ENCODE assay signal across 13 cellular contexts in the genomic region with DNA sequence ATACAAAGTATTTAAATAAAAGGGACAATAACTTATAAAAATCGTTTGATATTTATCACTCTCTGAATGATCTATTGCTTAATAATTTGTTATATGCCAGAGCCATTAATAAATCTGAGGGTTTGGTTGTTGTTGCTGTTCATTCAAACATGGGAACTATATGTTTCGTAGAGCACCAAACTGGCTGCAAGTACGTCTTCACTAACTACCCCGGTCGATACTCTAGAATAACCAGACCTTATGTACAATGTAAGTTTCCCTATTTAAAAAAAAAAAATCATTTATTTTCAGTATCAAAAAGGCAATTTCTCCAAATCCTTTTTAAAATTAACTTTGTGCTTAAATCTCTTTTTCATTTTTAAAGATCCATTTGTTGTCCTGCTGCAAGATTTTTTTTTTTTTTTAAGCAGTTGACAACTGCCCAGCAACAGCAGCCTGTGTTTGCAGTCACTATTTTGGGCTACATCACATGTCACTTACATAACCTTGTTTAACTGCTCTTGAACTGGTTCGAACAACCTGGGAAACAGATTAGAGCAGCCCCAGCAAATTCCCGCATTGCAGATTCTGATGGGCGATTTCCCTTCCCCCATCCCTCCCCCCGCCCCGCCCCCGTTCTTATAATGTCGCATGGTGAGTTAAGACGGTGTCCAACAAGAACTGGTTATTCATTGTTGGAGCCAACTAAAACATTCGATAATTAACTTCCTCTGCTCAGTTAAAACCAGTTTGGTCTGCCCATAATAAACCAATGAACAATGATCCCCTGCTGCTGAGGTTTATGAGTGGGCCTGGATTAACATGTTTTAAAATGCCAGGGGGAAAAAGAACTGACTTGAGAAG.
A peak's percentile ranks its signal among the peaks of the same experiment; 100 is the strongest.
DNase-seq lines count a peak whose midpoint lies in the region; ATAC-seq, FAIRE-seq and TF ChIP-seq lines count a peak whose summit lies in the region.
"Had no signal": no experiment of that assay in that cellular context is flagged by ENCODE, and none has a peak within 500 bp of the region (broad histone marks: within the 10 kb centered on the region; RNA-seq: fewer than 3 reads in every experiment).

No MANE protein-coding gene starts in this region.

- peak; percentile 69 for FAIRE-seq in pancreas (lab: Jason Lieb, UNC)
- FAIRE-seq: astrocyte had no signal

- TF ChIP-seq CTCF in pancreas (IDR thresholded peaks at IDR 0.05), result no peak

- 29% methylated on average over 14 of the region's 14 CpGs for WGBS in right cardiac atrium
- 8 to 9% methylated on average over 14 of the region's 14 CpGs for WGBS in pancreas, 2 donors

- peaks cover 1% of the 10 kb centered on the region for H3K4me1 ChIP-seq in right cardiac atrium (ENCODE audit: control insufficient read depth, insufficient read depth, low read length)
- peaks cover 20 to 27% (median 21%) of the 10 kb centered on the region in 3 donors for H3K4me1 ChIP-seq in pancreas

- peak overlapping the region; percentile 58 for H3K4me3 ChIP-seq in right cardiac atrium (ENCODE audit: low read length)
- peak overlapping the region in 1 of 4 donors; percentile 2 for H3K4me3 ChIP-seq in pancreas
- H3K4me3 ChIP-seq: lung had no signal

- H3K27ac ChIP-seq in right cardiac atrium (ENCODE audit: low read length), result peak overlapping the region; percentile 8
- peak overlapping the region; percentile 45 to 92 (median 70) for H3K27ac ChIP-seq in pancreas

- H3K9me3 ChIP-seq in right cardiac atrium (ENCODE audit: control insufficient read depth, low read length) (no peaks in the 10 kb centered on the region), pancreas (no peaks in the 10 kb centered on the region)

- DNase-seq in ELF-1 (ENCODE audit: low read depth, low spot score), result peak; percentile 30
- DNase-seq in NCI-H82 treated with DMSO at 0.1 percent for 48 hours (lab: John Stamatoyannopoulos, UW; ENCODE audit: unreplicated experiment), result peak; percentile 28
- no peak for DNase-seq in right cardiac atrium
- DNase-seq in pancreas, result peak in 4 of 6 donors; percentile 58 to 77 (median 72)
- DNase-seq in DMS153 (lab: John Stamatoyannopoulos, UW), result no peak
- DNase-seq in T-helper 9 cell, result no peak
- no peak for DNase-seq in activated CD4-positive, alpha-beta T cell treated with anti-CD3 and anti-CD28 coated beads for 48 hours
- DNase-seq: activated CD8-positive, alpha-beta memory T cell treated with anti-CD3 and anti-CD28 coated beads, Interleukin-2, amount 50 U/mL, for 48 hours; MM.1S; retina had no signal

- H3K27me3 ChIP-seq in right cardiac atrium (ENCODE audit: control insufficient read depth, insufficient read depth) (no peaks in the 10 kb centered on the region), pancreas (no peaks in the 10 kb centered on the region)

- no peaks in the 10 kb centered on the region for H3K36me3 ChIP-seq in pancreas

- intact Hi-C loops in right cardiac atrium (cut with DNase I), result no loop called here
- intact Hi-C loops in pancreas (cut with DNase I), result no loop called here

- ATAC-seq in right cardiac atrium, result peak; percentile 79 to 85
- peak; percentile 94 to 95 (median 94) for ATAC-seq in pancreas
- ATAC-seq in GM18519 (IDR thresholded peaks at IDR 0.05; ENCODE audit: low FRiP score, unreplicated experiment), result no peak

Comparison
In these comparisons a context has a peak if more than half of its experiments do, and no peak if none do; other contexts are left out.
1. DNase-seq: peak in ELF-1 (single experiment), NCI-H82 treated with DMSO at 0.1 percent for 48 hours (single experiment) and pancreas (4 of 6); none in right cardiac atrium (0 of 3), DMS153 (single experiment), T-helper 9 cell (single experiment) and activated CD4-positive, alpha-beta T cell treated with anti-CD3 and anti-CD28 coated beads for 48 hours (single experiment).